Comparison of ENCODE assay signal across 1 cellular context in genomic region chr2:72144746-72145657, GRCh38.
TF ChIP-seq lines count a peak whose summit lies in the region.

No MANE protein-coding gene starts in this region.

TF ChIP-seq in HEK293, 187 proteins besides CTCF, POLR2A, EP300 and RAD21 (continued from another document):
- TF ChIP-seq, protein P1, sequence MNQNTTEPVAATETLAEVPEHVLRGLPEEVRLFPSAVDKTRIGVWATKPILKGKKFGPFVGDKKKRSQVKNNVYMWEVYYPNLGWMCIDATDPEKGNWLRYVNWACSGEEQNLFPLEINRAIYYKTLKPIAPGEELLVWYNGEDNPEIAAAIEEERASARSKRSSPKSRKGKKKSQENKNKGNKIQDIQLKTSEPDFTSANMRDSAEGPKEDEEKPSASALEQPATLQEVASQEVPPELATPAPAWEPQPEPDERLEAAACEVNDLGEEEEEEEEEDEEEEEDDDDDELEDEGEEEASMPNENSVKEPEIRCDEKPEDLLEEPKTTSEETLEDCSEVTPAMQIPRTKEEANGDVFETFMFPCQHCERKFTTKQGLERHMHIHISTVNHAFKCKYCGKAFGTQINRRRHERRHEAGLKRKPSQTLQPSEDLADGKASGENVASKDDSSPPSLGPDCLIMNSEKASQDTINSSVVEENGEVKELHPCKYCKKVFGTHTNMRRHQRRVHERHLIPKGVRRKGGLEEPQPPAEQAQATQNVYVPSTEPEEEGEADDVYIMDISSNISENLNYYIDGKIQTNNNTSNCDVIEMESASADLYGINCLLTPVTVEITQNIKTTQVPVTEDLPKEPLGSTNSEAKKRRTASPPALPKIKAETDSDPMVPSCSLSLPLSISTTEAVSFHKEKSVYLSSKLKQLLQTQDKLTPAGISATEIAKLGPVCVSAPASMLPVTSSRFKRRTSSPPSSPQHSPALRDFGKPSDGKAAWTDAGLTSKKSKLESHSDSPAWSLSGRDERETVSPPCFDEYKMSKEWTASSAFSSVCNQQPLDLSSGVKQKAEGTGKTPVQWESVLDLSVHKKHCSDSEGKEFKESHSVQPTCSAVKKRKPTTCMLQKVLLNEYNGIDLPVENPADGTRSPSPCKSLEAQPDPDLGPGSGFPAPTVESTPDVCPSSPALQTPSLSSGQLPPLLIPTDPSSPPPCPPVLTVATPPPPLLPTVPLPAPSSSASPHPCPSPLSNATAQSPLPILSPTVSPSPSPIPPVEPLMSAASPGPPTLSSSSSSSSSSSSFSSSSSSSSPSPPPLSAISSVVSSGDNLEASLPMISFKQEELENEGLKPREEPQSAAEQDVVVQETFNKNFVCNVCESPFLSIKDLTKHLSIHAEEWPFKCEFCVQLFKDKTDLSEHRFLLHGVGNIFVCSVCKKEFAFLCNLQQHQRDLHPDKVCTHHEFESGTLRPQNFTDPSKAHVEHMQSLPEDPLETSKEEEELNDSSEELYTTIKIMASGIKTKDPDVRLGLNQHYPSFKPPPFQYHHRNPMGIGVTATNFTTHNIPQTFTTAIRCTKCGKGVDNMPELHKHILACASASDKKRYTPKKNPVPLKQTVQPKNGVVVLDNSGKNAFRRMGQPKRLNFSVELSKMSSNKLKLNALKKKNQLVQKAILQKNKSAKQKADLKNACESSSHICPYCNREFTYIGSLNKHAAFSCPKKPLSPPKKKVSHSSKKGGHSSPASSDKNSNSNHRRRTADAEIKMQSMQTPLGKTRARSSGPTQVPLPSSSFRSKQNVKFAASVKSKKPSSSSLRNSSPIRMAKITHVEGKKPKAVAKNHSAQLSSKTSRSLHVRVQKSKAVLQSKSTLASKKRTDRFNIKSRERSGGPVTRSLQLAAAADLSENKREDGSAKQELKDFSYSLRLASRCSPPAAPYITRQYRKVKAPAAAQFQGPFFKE (tag by site-specific recombination; IDR thresholded peaks at IDR 0.05; ENCODE audit: borderline replicate concordance), result no peak
- TF ChIP-seq ZNF138 (tag by site-specific recombination; IDR thresholded peaks at IDR 0.05; ENCODE audit: borderline replicate concordance) (no peak), ZNF292 (tag by site-specific recombination; IDR thresholded peaks at IDR 0.05; ENCODE audit: borderline replicate concordance, low read depth) (no peak), ATF2 (tag by site-specific recombination; IDR thresholded peaks at IDR 0.05; ENCODE audit: low read depth) (no peak), ZBTB17 (tag by site-specific recombination; IDR thresholded peaks at IDR 0.05) (peak; percentile 85), ZBTB11 (tag by site-specific recombination; conservative IDR thresholded peaks at IDR 0.05; ENCODE audit: low read depth) (0 out of 2 replicates have a peak, but pooled peaks have one; percentile 36), ZNF24 (tag by site-specific recombination; IDR thresholded peaks at IDR 0.05) (no peak), ZNF600 (tag by site-specific recombination; IDR thresholded peaks at IDR 0.05) (no peak), ZNF10 (tag by site-specific recombination; IDR thresholded peaks at IDR 0.05) (no peak), ZNF677 (tag by site-specific recombination; IDR thresholded peaks at IDR 0.05) (no peak), ZNF701 (tag by site-specific recombination; IDR thresholded peaks at IDR 0.05) (no peak), ZNF174 (tag by site-specific recombination; IDR thresholded peaks at IDR 0.05) (no peak), SP2 (tag by site-specific recombination; IDR thresholded peaks at IDR 0.05) (peak; percentile 68), ZNF513 (tag by site-specific recombination; IDR thresholded peaks at IDR 0.05) (no peak), REST (tag by site-specific recombination; IDR thresholded peaks at IDR 0.05) (no peak), HOXC10 (CRISPR knock-in tag; IDR thresholded peaks at IDR 0.05) (no peak), BCL11A (tag by site-specific recombination; IDR thresholded peaks at IDR 0.05; ENCODE audit: low read depth) (no peak), ZFP3 (tag by site-specific recombination; IDR thresholded peaks at IDR 0.05; ENCODE audit: low read depth) (no peak), KLF9 (tag by site-specific recombination; IDR thresholded peaks at IDR 0.05; ENCODE audit: low read depth) (0 out of 2 replicates have a peak, but pooled peaks have one; percentile 36)
- TF ChIP-seq, protein P2, sequence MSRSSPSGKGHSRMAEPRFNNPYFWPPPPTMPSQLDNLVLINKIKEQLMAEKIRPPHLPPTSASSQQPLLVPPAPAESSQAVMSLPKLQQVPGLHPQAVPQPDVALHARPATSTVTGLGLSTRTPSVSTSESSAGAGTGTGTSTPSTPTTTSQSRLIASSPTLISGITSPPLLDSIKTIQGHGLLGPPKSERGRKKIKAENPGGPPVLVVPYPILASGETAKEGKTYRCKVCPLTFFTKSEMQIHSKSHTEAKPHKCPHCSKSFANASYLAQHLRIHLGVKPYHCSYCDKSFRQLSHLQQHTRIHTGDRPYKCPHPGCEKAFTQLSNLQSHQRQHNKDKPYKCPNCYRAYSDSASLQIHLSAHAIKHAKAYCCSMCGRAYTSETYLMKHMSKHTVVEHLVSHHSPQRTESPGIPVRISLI (tag by site-specific recombination; IDR thresholded peaks at IDR 0.05), result no peak
- TF ChIP-seq, protein P3, sequence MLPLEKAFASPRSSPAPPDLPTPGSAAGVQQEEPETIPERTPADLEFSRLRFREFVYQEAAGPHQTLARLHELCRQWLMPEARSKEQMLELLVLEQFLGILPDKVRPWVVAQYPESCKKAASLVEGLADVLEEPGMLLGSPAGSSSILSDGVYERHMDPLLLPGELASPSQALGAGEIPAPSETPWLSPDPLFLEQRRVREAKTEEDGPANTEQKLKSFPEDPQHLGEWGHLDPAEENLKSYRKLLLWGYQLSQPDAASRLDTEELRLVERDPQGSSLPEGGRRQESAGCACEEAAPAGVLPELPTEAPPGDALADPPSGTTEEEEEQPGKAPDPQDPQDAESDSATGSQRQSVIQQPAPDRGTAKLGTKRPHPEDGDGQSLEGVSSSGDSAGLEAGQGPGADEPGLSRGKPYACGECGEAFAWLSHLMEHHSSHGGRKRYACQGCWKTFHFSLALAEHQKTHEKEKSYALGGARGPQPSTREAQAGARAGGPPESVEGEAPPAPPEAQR (tag by site-specific recombination; IDR thresholded peaks at IDR 0.05), result no peak
- TF ChIP-seq, protein P4, sequence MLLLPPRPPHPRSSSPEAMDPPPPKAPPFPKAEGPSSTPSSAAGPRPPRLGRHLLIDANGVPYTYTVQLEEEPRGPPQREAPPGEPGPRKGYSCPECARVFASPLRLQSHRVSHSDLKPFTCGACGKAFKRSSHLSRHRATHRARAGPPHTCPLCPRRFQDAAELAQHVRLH (tag by site-specific recombination; IDR thresholded peaks at IDR 0.05), result 0 out of 2 replicates have a peak, but pooled peaks have one; percentile 34
